In the genomic region with DNA sequence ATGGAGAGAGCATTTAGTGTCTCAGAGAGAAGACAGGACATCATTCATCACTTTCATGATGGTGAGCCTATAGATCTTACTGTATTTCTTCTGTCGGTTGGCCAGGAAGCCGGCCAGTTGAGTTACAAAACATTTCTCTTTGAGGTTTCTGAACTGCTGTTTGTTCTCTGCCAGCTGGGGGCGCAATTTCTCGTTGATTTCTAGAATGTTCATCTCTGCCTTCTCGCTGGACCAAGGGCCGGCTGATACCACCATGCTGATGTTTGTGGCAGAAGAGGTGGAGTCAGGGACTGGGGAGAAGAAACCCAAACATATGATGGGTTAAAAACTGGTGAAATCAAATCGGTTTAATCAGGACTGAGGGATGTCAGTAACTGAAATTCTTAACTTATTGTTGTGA, we compare ENCODE assay signal across 8 cellular contexts. TPM values are rescaled to one million over a fixed set of nuclear protein-coding genes. Genes with fewer than 3 reads are reported as not detected.
DNase-seq lines count a peak whose midpoint lies in the region; ATAC-seq and TF ChIP-seq lines count a peak whose summit lies in the region.
"Not testable (repeated sequence)": the region's sequence is repeated elsewhere in the genome, so short reads cannot be mapped to it uniquely, and the experiment has no call there.

No MANE protein-coding gene starts in this region.

- H3K4me3 Mint-ChIP-seq in activated CD8-positive, alpha-beta T cell treated with anti-CD3 and anti-CD28 coated beads for 36 hours: not testable (repeated sequence)

- POLR2A ChIA-PET in activated CD8-positive, alpha-beta T cell treated with anti-CD3 and anti-CD28 coated beads for 36 hours (lab: Charles Lee): not testable (repeated sequence)

- ATAC-seq in DND-41 (ENCODE audit: insufficient read depth, low read depth); activated CD8-positive, alpha-beta T cell treated with anti-CD3 and anti-CD28 coated beads for 36 hours; mucosa of descending colon: not testable (repeated sequence)

- peak; percentile 10 for DNase-seq in DND-41
- peak; percentile 4 for DNase-seq in T follicular helper cell (ENCODE audit: low read depth)
- DNase-seq in activated CD8-positive, alpha-beta T cell treated with anti-CD3 and anti-CD28 coated beads for 36 hours: peak; percentile 76
- DNase-seq in activated effector memory CD4-positive, alpha-beta T cell treated with Interleukin-2 at 50 U/mL for 16 hours: peak; percentile 19
- DNase-seq in effector CD8-positive, alpha-beta T cell (lab: John Stamatoyannopoulos, UW): peak; percentile 16
- peak in 2 of 3 donors; percentile 36 to 56 for DNase-seq in mucosa of descending colon
- peak; percentile 38 for DNase-seq in stimulated activated CD4-positive, alpha-beta T cell treated with anti-CD3 and anti-CD28 coated beads, Interleukin-4, amount 100 ng/mL, for 1 hour
- DNase-seq in stimulated activated naive CD4-positive, alpha-beta T cell treated with Interleukin-2 at 50 U/mL for 16 hours (lab: John Stamatoyannopoulos, UW): peak; percentile 15

- intact Hi-C loops in activated CD8-positive, alpha-beta T cell treated with anti-CD3 and anti-CD28 coated beads for 36 hours (cut with micrococcal nuclease); mucosa of descending colon (cut with DNase I, micrococcal nuclease): not testable (repeated sequence)

- H3K79me2 ChIP-seq in DND-41 (ENCODE audit: insufficient read depth, low read length): not testable (repeated sequence)

- H3K36me3 ChIP-seq in DND-41 (ENCODE audit: insufficient read depth, low read length); mucosa of descending colon (ENCODE audit: low read depth): not testable (repeated sequence)

- not testable (repeated sequence) for H3K27ac ChIP-seq in DND-41 (ENCODE audit: low read length)

- not testable (repeated sequence) for H3K27me3 ChIP-seq in DND-41 (ENCODE audit: insufficient read depth, low read length, poor library complexity)

- peaks cover 20% of the 10 kb centered on the region for H3K4me1 Mint-ChIP-seq in activated CD8-positive, alpha-beta T cell treated with anti-CD3 and anti-CD28 coated beads for 36 hours (ENCODE audit: low read depth)

- H3K4me2 ChIP-seq in DND-41 (ENCODE audit: insufficient read depth, low read length): not testable (repeated sequence)

- H3K27me3 Mint-ChIP-seq in activated CD8-positive, alpha-beta T cell treated with anti-CD3 and anti-CD28 coated beads for 36 hours: not testable (repeated sequence)

- CTCF ChIA-PET in activated CD8-positive, alpha-beta T cell treated with anti-CD3 and anti-CD28 coated beads for 36 hours (lab: Charles Lee): not testable (repeated sequence)

- H3K4me3 ChIP-seq in DND-41 (ENCODE audit: low read depth in 1 of 2, low read length in 2 of 2); mucosa of descending colon: not testable (repeated sequence)

- H3K27ac Mint-ChIP-seq in activated CD8-positive, alpha-beta T cell treated with anti-CD3 and anti-CD28 coated beads for 36 hours: not testable (repeated sequence)

- not testable (repeated sequence) for H3K4me1 ChIP-seq in DND-41 (ENCODE audit: insufficient read depth, low read length); mucosa of descending colon (ENCODE audit: low read depth)

- H4K20me1 ChIP-seq in DND-41 (ENCODE audit: insufficient read depth, low read length): not testable (repeated sequence)

- H3K36me3 Mint-ChIP-seq in activated CD8-positive, alpha-beta T cell treated with anti-CD3 and anti-CD28 coated beads for 36 hours (ENCODE audit: low read depth): not testable (repeated sequence)

- not testable (repeated sequence) for H3K9me3 Mint-ChIP-seq in activated CD8-positive, alpha-beta T cell treated with anti-CD3 and anti-CD28 coated beads for 36 hours

- H3K9ac ChIP-seq in DND-41 (ENCODE audit: low read depth, low read length): not testable (repeated sequence)

- H3K9me3 ChIP-seq in DND-41 (ENCODE audit: insufficient read depth, low read length, severe bottlenecking); mucosa of descending colon: not testable (repeated sequence)

- not testable (repeated sequence) for TF ChIP-seq CTCF in DND-41 (IDR thresholded peaks at IDR 0.05; ENCODE audit: borderline replicate concordance, extremely low read depth, low read length, poor library complexity, severe bottlenecking); mucosa of descending colon (IDR thresholded peaks at IDR 0.05)
- TF ChIP-seq CTCF in activated CD8-positive, alpha-beta T cell treated with anti-CD3 and anti-CD28 coated beads for 36 hours (IDR thresholded peaks at IDR 0.05): peak; percentile 18

- H2AFZ ChIP-seq in DND-41 (ENCODE audit: low read depth, low read length): not testable (repeated sequence)

RNA-seq across cellular contexts. Expression of a gene that starts 17.0 kb away (rescaled TPM):
- 10 to 100 TPM; 23.1 to 26.4 TPM for total RNA-seq in activated CD8-positive, alpha-beta T cell treated with anti-CD3 and anti-CD28 coated beads for 36 hours
- total RNA-seq in mucosa of descending colon: 10 to 100 TPM; 14.4 to 19.4 (median 17.8) TPM

Comparison
In these comparisons a context has a peak if more than half of its experiments do, and no peak if none do; other contexts are left out.
1. DNase-seq: peak in every context shown above with its lines; median percentile 76 in activated CD8-positive, alpha-beta T cell treated with anti-CD3 and anti-CD28 coated beads for 36 hours; 46 in mucosa of descending colon; 38 in stimulated activated CD4-positive, alpha-beta T cell treated with anti-CD3 and anti-CD28 coated beads, Interleukin-4, amount 100 ng/mL, for 1 hour; 19 in activated effector memory CD4-positive, alpha-beta T cell treated with Interleukin-2 at 50 U/mL for 16 hours; 16 in effector CD8-positive, alpha-beta T cell; 15 in stimulated activated naive CD4-positive, alpha-beta T cell treated with Interleukin-2 at 50 U/mL for 16 hours; 10 in DND-41; 4 in T follicular helper cell.